Comparison of ENCODE assay signal across 8 cellular contexts in genomic region chr7:122143751-122144711, GRCh38. TPM values are rescaled to one million over a fixed set of nuclear protein-coding genes. Genes with fewer than 3 reads are reported as not detected.
A peak's percentile ranks its signal among the peaks of the same experiment; 100 is the strongest.
DNase-seq lines count a peak whose midpoint lies in the region; ATAC-seq and TF ChIP-seq lines count a peak whose summit lies in the region.

TSS of gene AASS (minus strand) at chr7:122144249. CDS start at chr7:122133726, 10,523 bp downstream.

- H3K36me3 ChIP-seq in KMS-11 (ENCODE audit: insufficient read depth): no peaks in the 10 kb centered on the region
- H3K36me3 ChIP-seq in SK-N-SH (replicated peaks in 1 of 2; ENCODE audit: control insufficient read depth in 1 of 2, insufficient read depth in 2 of 2, low read length in 1 of 2): no peaks in the 10 kb centered on the region

- peak within 1 kb of the TSS; percentile 98 for H3K4me3 Mint-ChIP-seq in glutamatergic neuron (ENCODE audit: unreplicated experiment)

- H2AFZ ChIP-seq in KMS-11 (ENCODE audit: low read depth) (peak within 1 kb of the TSS; percentile 98), SK-N-SH (ENCODE audit: low read depth) (peak within 1 kb of the TSS; percentile 99)

- H3K4me3 ChIP-seq in KMS-11 (IDR thresholded peaks at IDR 0.05; ENCODE audit: insufficient read depth, low read depth, low read length) (peak within 1 kb of the TSS; percentile 66), SK-N-SH (ENCODE audit: low read depth in 2 of 2, low read length in 1 of 2) (peak within 1 kb of the TSS; percentile 74 to 94)

- H3K27ac ChIP-seq in KMS-11 (no peak within 1 kb of the TSS), SK-N-SH (ENCODE audit: low read depth in 2 of 2, low read length in 1 of 2) (peak within 1 kb of the TSS in 1 of 2 experiments; percentile 34; a peak in 1 of 4 replicates)

- CTCF ChIA-PET in SK-N-SH (lab: Yijun Ruan, JAX): interaction anchor here (1.1 kb wide), 1 partner anchor 51 kb away, joined by 6 read pairs; no protein-coding TSS in a partner anchor

- H3K79me2 ChIP-seq in KMS-11 (ENCODE audit: insufficient read depth, low read depth) (no peaks in the 10 kb centered on the region), SK-N-SH (ENCODE audit: insufficient read depth) (no peaks in the 10 kb centered on the region)

- TF ChIP-seq EP300 in SK-N-SH (IDR thresholded peaks at IDR 0.05; ENCODE audit: borderline replicate concordance in 1 of 2, low read depth in 1 of 2, low read length in 1 of 2): no peak

- H3K4me1 ChIP-seq in KMS-11 (ENCODE audit: low read depth, poor library complexity, severe bottlenecking) (peaks cover 14% of the 10 kb centered on the region), SK-N-SH (ENCODE audit: control insufficient read depth in 1 of 2, insufficient read depth in 2 of 2, low read depth in 1 of 2, low read length in 1 of 2) (peaks cover 0 to 11% of the 10 kb centered on the region in 2 experiments; a peak in 1 of 4 replicates)

- no peaks in the 10 kb centered on the region for H3K36me3 Mint-ChIP-seq in glutamatergic neuron (ENCODE audit: unreplicated experiment)

- H3K27me3 ChIP-seq in KMS-11 (ENCODE audit: insufficient read depth, low read depth) (no peaks in the 10 kb centered on the region), SK-N-SH (ENCODE audit: insufficient read depth) (peaks cover 20% of the 10 kb centered on the region; the same call in 1 of the 2 replicates)

- peak within 1 kb of the TSS; percentile 40; the same call in 1 of the 2 replicates for H3K9ac ChIP-seq in KMS-11
- peak within 1 kb of the TSS; percentile 49; the same call in 1 of the 2 replicates for H3K9ac ChIP-seq in SK-N-SH

- ATAC-seq in GM21786 (IDR thresholded peaks at IDR 0.05; ENCODE audit: unreplicated experiment): peak; percentile 100

- TF ChIP-seq CTCF in KMS-11 (conservative IDR thresholded peaks at IDR 0.05; ENCODE audit: low read depth, low read length): no peak
- TF ChIP-seq CTCF in SK-N-SH (IDR thresholded peaks at IDR 0.05): peak; percentile 26
- TF ChIP-seq CTCF in glutamatergic neuron (IDR thresholded peaks at IDR 0.05; ENCODE audit: partially characterized antibody, unreplicated experiment): no peak
- TF ChIP-seq CTCF in subcutaneous adipose tissue (IDR thresholded peaks at IDR 0.05; ENCODE audit: low read depth): no peak

- H3K9me3 Mint-ChIP-seq in glutamatergic neuron (ENCODE audit: unreplicated experiment): peaks cover 11% of the 10 kb centered on the region

- TF ChIP-seq RAD21 in SK-N-SH (IDR thresholded peaks at IDR 0.05; ENCODE audit: low read length): no peak

- POLR2A ChIA-PET in SK-N-SH (lab: Yijun Ruan, JAX): no interaction called here

- peak within 1 kb of the TSS; percentile 80 for H3K4me2 ChIP-seq in KMS-11
- peak within 1 kb of the TSS; percentile 98 for H3K4me2 ChIP-seq in SK-N-SH

- no peaks in the 10 kb centered on the region for H3F3A ChIP-seq in SK-N-SH (replicated peaks; ENCODE audit: insufficient read depth)

- DNase-seq in DMS 273 treated with DMSO at 0.1 percent for 48 hours (lab: John Stamatoyannopoulos, UW) (peak; percentile 86), SK-N-SH (peak; percentile 91), glutamatergic neuron (peak; percentile 96), nucleus accumbens (lab: John Stamatoyannopoulos, UW) (peak; percentile 65 to 98 (median 95))
- DNase-seq in activated naive CD8-positive, alpha-beta T cell treated with anti-CD3 and anti-CD28 coated beads, Interleukin-2, amount 50 U/mL, for 16 hours (ENCODE audit: low read depth, low spot score): peak; percentile 9

- H4K20me1 ChIP-seq in KMS-11 (ENCODE audit: insufficient read depth) (no peaks in the 10 kb centered on the region), SK-N-SH (ENCODE audit: insufficient read depth) (no peaks in the 10 kb centered on the region)

- peaks cover 22% of the 10 kb centered on the region for H3K4me1 Mint-ChIP-seq in glutamatergic neuron (ENCODE audit: low read depth, unreplicated experiment)

- no peaks in the 10 kb centered on the region for H3K9me2 ChIP-seq in SK-N-SH

- peak within 1 kb of the TSS; percentile 91 for H3K27ac Mint-ChIP-seq in glutamatergic neuron (ENCODE audit: unreplicated experiment)

- no peaks in the 10 kb centered on the region for H3K9me3 ChIP-seq in SK-N-SH

- 2% methylated on average over 59 of the region's 69 CpGs for WGBS in SK-N-SH (ENCODE audit: low lambda C conversion rate)

- peaks cover 8% of the 10 kb centered on the region for H3K27me3 Mint-ChIP-seq in glutamatergic neuron (ENCODE audit: unreplicated experiment)

TF ChIP-seq in SK-N-SH, 30 proteins besides CTCF, POLR2A, EP300 and RAD21:
- TF ChIP-seq IRF3 (IDR thresholded peaks at IDR 0.05; ENCODE audit: low read depth, low read length) (no peak), GATA2 (CRISPR knock-in tag; IDR thresholded peaks at IDR 0.05) (peak; percentile 71), MAX (IDR thresholded peaks at IDR 0.05; ENCODE audit: low read depth) (0 out of 2 replicates have a peak, but pooled peaks have one; percentile 14), GABPA (IDR thresholded peaks at IDR 0.05; ENCODE audit: low read depth) (no peak), ELF1 (IDR thresholded peaks at IDR 0.05) (no peak), SMC3 (IDR thresholded peaks at IDR 0.05; ENCODE audit: low read depth, low read length) (no peak), ZBTB33 (IDR thresholded peaks at IDR 0.05; ENCODE audit: borderline replicate concordance, low read depth) (no peak), YY1 (IDR thresholded peaks at IDR 0.05; ENCODE audit: low read depth) (no peak), FOXM1 (IDR thresholded peaks at IDR 0.05; ENCODE audit: low read depth) (no peak), FOXJ3 (CRISPR knock-in tag; IDR thresholded peaks at IDR 0.05) (no peak), RCOR1 (IDR thresholded peaks at IDR 0.05; ENCODE audit: low read length) (no peak), RFX5 (IDR thresholded peaks at IDR 0.05; ENCODE audit: low read length) (peak; percentile 96), NFIC (IDR thresholded peaks at IDR 0.05; ENCODE audit: borderline replicate concordance) (no peak)
- TF ChIP-seq, protein P1, sequence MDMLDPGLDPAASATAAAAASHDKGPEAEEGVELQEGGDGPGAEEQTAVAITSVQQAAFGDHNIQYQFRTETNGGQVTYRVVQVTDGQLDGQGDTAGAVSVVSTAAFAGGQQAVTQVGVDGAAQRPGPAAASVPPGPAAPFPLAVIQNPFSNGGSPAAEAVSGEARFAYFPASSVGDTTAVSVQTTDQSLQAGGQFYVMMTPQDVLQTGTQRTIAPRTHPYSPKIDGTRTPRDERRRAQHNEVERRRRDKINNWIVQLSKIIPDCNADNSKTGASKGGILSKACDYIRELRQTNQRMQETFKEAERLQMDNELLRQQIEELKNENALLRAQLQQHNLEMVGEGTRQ (IDR thresholded peaks at IDR 0.05; ENCODE audit: borderline replicate concordance, low read depth, low read length): no peak

RNA-seq across cellular contexts. Expression of gene AASS, which starts in this region (rescaled TPM):
- polyA plus RNA-seq in SK-N-SH (2012; rRNA removed): 0.92 and 1.2 TPM in 2 replicates
- polyA plus RNA-seq in SK-N-SH (2012; cell fraction: cytosol; rRNA removed): 0.50 and 0.58 TPM in 2 replicates
- 2.3 and 4.2 TPM in 2 replicates for polyA plus RNA-seq in SK-N-SH (2012; cell fraction: nucleus; rRNA removed)
- total RNA-seq in glutamatergic neuron (ENCODE audit: unreplicated experiment) (37.0 TPM), subcutaneous adipose tissue (100 to 1,000 TPM in 1 of 4 donors, 10 to 100 TPM in 3; 52.5 to 128 (median 67.1) TPM)

Comparison
In these comparisons a context has a peak if more than half of its experiments do, and no peak if none do; other contexts are left out.
1. DNase-seq: peak in every context shown above with its lines; median percentile 96 in glutamatergic neuron; 95 in nucleus accumbens; 91 in SK-N-SH; 86 in DMS 273 treated with DMSO at 0.1 percent for 48 hours; 9 in activated naive CD8-positive, alpha-beta T cell treated with anti-CD3 and anti-CD28 coated beads, Interleukin-2, amount 50 U/mL, for 16 hours.